In the genomic region with DNA sequence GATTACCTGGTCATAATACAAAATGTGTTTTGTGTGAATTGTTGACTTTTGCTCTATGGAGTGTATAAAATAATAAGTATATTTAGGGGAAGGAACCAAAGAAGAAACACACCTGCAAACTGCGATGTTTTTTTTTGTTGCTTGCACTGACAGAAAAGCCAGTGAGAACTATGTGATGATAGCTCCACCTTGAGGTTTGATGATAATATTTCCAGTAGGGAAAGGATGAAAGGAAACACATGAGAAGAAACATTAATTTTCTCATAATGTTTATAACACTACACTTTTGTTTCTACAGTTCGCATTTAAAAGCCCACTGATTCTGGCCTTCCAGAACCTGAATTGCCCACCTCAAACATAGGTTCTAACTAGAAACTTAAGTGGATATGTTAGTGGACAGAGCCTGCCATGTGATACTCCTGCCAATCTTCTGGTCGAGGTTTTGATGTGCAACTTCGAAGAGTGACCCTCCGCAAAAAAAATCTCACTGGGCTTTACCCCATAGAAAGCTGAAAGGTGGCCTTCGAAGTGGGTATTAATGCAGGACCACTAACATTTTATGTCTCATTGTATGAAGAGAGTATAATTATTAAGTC, we compare ENCODE assay signal across 9 cellular contexts.
DNase-seq lines count a peak whose midpoint lies in the region; ATAC-seq and TF ChIP-seq lines count a peak whose summit lies in the region.
"Had no signal": no experiment of that assay in that cellular context is flagged by ENCODE, and none has a peak within 500 bp of the region (broad histone marks: within the 10 kb centered on the region; RNA-seq: fewer than 3 reads in every experiment).

No MANE protein-coding gene starts in this region.

- H3K36me3 ChIP-seq in mucosa of descending colon (ENCODE audit: low read depth), result no peaks in the 10 kb centered on the region
- H3K36me3 ChIP-seq in vagina, result no peaks in the 10 kb centered on the region

- no peaks in the 10 kb centered on the region for H3K9me3 ChIP-seq in mucosa of descending colon
- no peaks in the 10 kb centered on the region for H3K9me3 ChIP-seq in vagina

- DNase-seq in AG09319 (ENCODE audit: extremely low read depth, low read depth) (peak; percentile 20), H4 (ENCODE audit: low spot score) (peak; percentile 44), NCI-H82 (lab: John Stamatoyannopoulos, UW) (peak; percentile 72), endothelial cell (ENCODE audit: low spot score) (no peak), pons (ENCODE audit: low spot score) (peak; percentile 74), mucosa of descending colon (no peak), vagina (ENCODE audit: extremely low spot score in 2 of 2) (no peak)

- TF ChIP-seq CTCF in AG09319 (IDR thresholded peaks at IDR 0.05; ENCODE audit: low read depth, low read length) (peak; percentile 59), endothelial cell (IDR thresholded peaks at IDR 0.05; ENCODE audit: unreplicated experiment) (peak; percentile 58), mucosa of descending colon (IDR thresholded peaks at IDR 0.05) (no peak), vagina (IDR thresholded peaks at IDR 0.05) (no peak)

- intact Hi-C loops in mucosa of descending colon (cut with DNase I, micrococcal nuclease), result loop anchor here in 1 of 2 donors (5.0 kb wide), 1 partner anchor 611 kb away; no protein-coding TSS in a partner anchor
- intact Hi-C loops in vagina (cut with DNase I), result no loop called here

- H3K4me1 Mint-ChIP-seq in endothelial cell (ENCODE audit: unreplicated experiment), result no peaks in the 10 kb centered on the region

- TF ChIP-seq POLR2A in vagina (IDR thresholded peaks at IDR 0.05), result no peak

- no peaks in the 10 kb centered on the region for H3K27me3 ChIP-seq in vagina

- no peak overlapping the region for H3K27ac Mint-ChIP-seq in endothelial cell (ENCODE audit: unreplicated experiment)
- H3K27ac Mint-ChIP-seq: activated naive CD8-positive, alpha-beta T cell had no signal

- no peaks in the 10 kb centered on the region for H3K4me1 ChIP-seq in mucosa of descending colon (ENCODE audit: low read depth)
- no peaks in the 10 kb centered on the region for H3K4me1 ChIP-seq in vagina

- H3K36me3 Mint-ChIP-seq in endothelial cell (ENCODE audit: low read depth, unreplicated experiment), result no peaks in the 10 kb centered on the region
- H3K36me3 Mint-ChIP-seq: activated naive CD8-positive, alpha-beta T cell had no signal

- no peaks in the 10 kb centered on the region for H3K9me3 Mint-ChIP-seq in endothelial cell (ENCODE audit: unreplicated experiment)

- H3K4me3 ChIP-seq in mucosa of descending colon (no peak overlapping the region), vagina (no peak overlapping the region)

- no peaks in the 10 kb centered on the region for H3K27me3 Mint-ChIP-seq in endothelial cell (ENCODE audit: unreplicated experiment)
- H3K27me3 Mint-ChIP-seq: activated naive CD8-positive, alpha-beta T cell had no signal

- ATAC-seq in mucosa of descending colon (no peak), GM21515 (IDR thresholded peaks at IDR 0.05; ENCODE audit: unreplicated experiment) (no peak)

- no peak overlapping the region for H3K27ac ChIP-seq in vagina

- no peak overlapping the region for H3K4me3 Mint-ChIP-seq in endothelial cell (ENCODE audit: unreplicated experiment)
- H3K4me3 Mint-ChIP-seq: activated naive CD8-positive, alpha-beta T cell had no signal

Comparison
In these comparisons a context has a peak if more than half of its experiments do, and no peak if none do; other contexts are left out.
1. DNase-seq: peak in AG09319 (single experiment), H4 (single experiment), NCI-H82 (single experiment) and pons (single experiment); none in endothelial cell (single experiment), mucosa of descending colon (0 of 3) and vagina (0 of 2).
2. CTCF ChIP-seq: peak in AG09319 (single experiment) and endothelial cell (single experiment); none in mucosa of descending colon (single experiment) and vagina (0 of 3).